In genomic region chr21:32521736-32522360, GRCh38 we compare ENCODE assay signal across 19 cellular contexts.
DNase-seq lines count a peak whose midpoint lies in the region; ATAC-seq, FAIRE-seq and TF ChIP-seq lines count a peak whose summit lies in the region.
"Had no signal": no experiment of that assay in that cellular context is flagged by ENCODE, and none has a peak within 500 bp of the region (broad histone marks: within the 10 kb centered on the region; RNA-seq: fewer than 3 reads in every experiment).

No MANE protein-coding gene starts in this region.

- no peak overlapping the region for H3K23ac ChIP-seq in H1 (ENCODE audit: insufficient read length)

- peak overlapping the region; percentile 37 for H4K91ac ChIP-seq in H1 (replicated peaks; ENCODE audit: insufficient read length, low read length)

- intact Hi-C loops in thyroid gland (cut with DNase I): no loop called here

- no peak for FAIRE-seq in H1 (lab: Jason Lieb, UNC)
- FAIRE-seq: RCC 7860 had no signal

- no peak for TF ChIP-seq EP300 in H1 (IDR thresholded peaks at IDR 0.05; ENCODE audit: borderline replicate concordance in 1 of 2, low read depth in 2 of 2, low read length in 2 of 2)

- H3K4me1 ChIP-seq in H1 (replicated peaks in 1 of 4; ENCODE audit: control insufficient read depth in 3 of 4, insufficient read depth in 4 of 4, low read length in 3 of 4) (peaks cover 0 to 18% (median 7%) of the 10 kb centered on the region in 4 experiments; a peak in 5 of 7 replicates), thyroid gland (peaks cover 0 to 22% of the 10 kb centered on the region in 2 donors)

- H3K4me3 ChIP-seq in H1 (ENCODE audit: extremely low read depth in 1 of 4, insufficient read depth in 2 of 4, low read depth in 3 of 4, low read length in 4 of 4) (no peak overlapping the region), thyroid gland (replicated peaks in 1 of 3) (no peak overlapping the region), MG63 (no peak overlapping the region)
- H3K4me3 ChIP-seq: cardiac muscle cell had no signal

- peak overlapping the region; percentile 16; the same call in 1 of the 2 replicates for H2BK5ac ChIP-seq in H1 (ENCODE audit: low read depth, low read length)

- DNase-seq in RWPE1 (ENCODE audit: low spot score): no peak
- no peak for DNase-seq in H1 (ENCODE audit: low read depth in 1 of 2, low spot score in 2 of 2)
- DNase-seq in mesenteric fat pad (ENCODE audit: low spot score): peak; percentile 82
- DNase-seq in thyroid gland: no peak
- DNase-seq in naive thymus-derived CD8-positive, alpha-beta T cell: no peak
- DNase-seq in inferior parietal cortex (ENCODE audit: extremely low spot score): no peak
- no peak for DNase-seq in GF-D8 (lab: John Stamatoyannopoulos, UW)
- DNase-seq in MG63: no peak
- DNase-seq: activated CD4-positive, alpha-beta T cell treated with anti-CD3 and anti-CD28 coated beads, Interleukin-2, amount 50 U/mL, for 48 hours; activated gamma-delta T cell treated with Interleukin-2 at 50 U/mL for 16 hours; CD4-positive, alpha-beta T cell; GDM1; NCI-H1092; NCI-H510A; stimulated activated CD4-positive, alpha-beta T cell treated with anti-CD3 and anti-CD28 coated beads, Interleukin-2, amount 100 ng/mL, for 24 hours had no signal

- H2BK120ac ChIP-seq in H1 (replicated peaks; ENCODE audit: low read depth, low read length): no peak overlapping the region

- no peak for ATAC-seq in naive thymus-derived CD8-positive, alpha-beta T cell

- no peaks in the 10 kb centered on the region for H3K79me2 ChIP-seq in H1 (ENCODE audit: control insufficient read depth in 1 of 2, insufficient read depth in 2 of 2, low read length in 2 of 2)

- peak overlapping the region; percentile 48; the same call in 1 of the 2 replicates for H3K18ac ChIP-seq in H1 (ENCODE audit: extremely low read depth, low read length)

- no peaks in the 10 kb centered on the region for H4K20me1 ChIP-seq in H1 (replicated peaks in 1 of 2; ENCODE audit: control insufficient read depth in 1 of 2, insufficient read depth in 2 of 2, low read length in 2 of 2)

- no peak overlapping the region for H3K4me3 Mint-ChIP-seq in naive thymus-derived CD8-positive, alpha-beta T cell
- H3K4me3 Mint-ChIP-seq: CD4-positive, alpha-beta T cell; memory B cell; stimulated activated naive CD8-positive, alpha-beta T cell treated with anti-CD3 and anti-CD28 coated beads, Interleukin-15, Interleukin-2, amounts not matched to agents 100 ng/mL and 50 ng/mL, for 24 hours had no signal

- H2AFZ ChIP-seq in H1 (ENCODE audit: low read length): no peak overlapping the region

- H3K27ac ChIP-seq in RWPE1 (peak overlapping the region; percentile 33), H1 (ENCODE audit: low read depth, low read length) (no peak overlapping the region), thyroid gland (peak overlapping the region in 2 of 3 donors; percentile 69 to 77)
- H3K27ac ChIP-seq: cardiac muscle cell had no signal

- H3K79me1 ChIP-seq in H1 (ENCODE audit: low read depth, low read length): no peaks in the 10 kb centered on the region; the same call in 1 of the 2 replicates

- H3K9me3 ChIP-seq in H1 (ENCODE audit: insufficient read depth in 2 of 2, low read depth in 1 of 2, low read length in 1 of 2) (no peaks in the 10 kb centered on the region), thyroid gland (no peaks in the 10 kb centered on the region), MG63 (peaks cover 10% of the 10 kb centered on the region)

- no peak overlapping the region for H3K27ac Mint-ChIP-seq in naive thymus-derived CD8-positive, alpha-beta T cell
- H3K27ac Mint-ChIP-seq: CD4-positive, alpha-beta T cell; memory B cell; stimulated activated naive CD8-positive, alpha-beta T cell treated with anti-CD3 and anti-CD28 coated beads, Interleukin-15, Interleukin-2, amounts not matched to agents 100 ng/mL and 50 ng/mL, for 24 hours had no signal

- H3K4ac ChIP-seq in H1 (replicated peaks; ENCODE audit: insufficient read length, low read depth, low read length): no peak overlapping the region

- POLR2A ChIA-PET in RWPE1 (lab: Yijun Ruan, JAX; ENCODE audit: low non-redundant PET) (no interaction called here), H1 (lab: Charles Lee; ENCODE audit: partially characterized antibody) (interaction anchor here (0.9 to 1.2 kb wide), 2 partner anchors 39 to 40 kb away, joined by 3 to 4 read pairs; no protein-coding TSS in a partner anchor)
- POLR2A ChIA-PET in naive thymus-derived CD8-positive, alpha-beta T cell (lab: Charles Lee): no interaction called here

- WGBS in H1 (ENCODE audit: extremely low coverage in 1 of 2, insufficient coverage in 1 of 2, insufficient read length in 1 of 2, insufficient replicate concordance in 2 of 2, low coverage in 1 of 2, low lambda C conversion rate in 2 of 2, missing lambda C conversion rate in 1 of 2), 2 experiments: 83% methylated on average over 8 of the region's 8 CpGs; no CpG with 5 or more reads in 1 of the 2 experiments
- WGBS in thyroid gland, 2 donors: 61 to 85% methylated on average over 7 to 8 of the region's 8 CpGs

- no peak overlapping the region; the same call in 1 of the 2 replicates for H4K8ac ChIP-seq in H1 (ENCODE audit: extremely low read depth, insufficient read depth, low read length)

- H3K36me3 ChIP-seq in H1 (ENCODE audit: control insufficient read depth in 2 of 4, insufficient read depth in 4 of 4, low read length in 3 of 4): no peaks in the 10 kb centered on the region
- no peaks in the 10 kb centered on the region for H3K36me3 ChIP-seq in thyroid gland
- no peaks in the 10 kb centered on the region for H3K36me3 ChIP-seq in MG63
- H3K36me3 ChIP-seq: cardiac muscle cell had no signal

- no peak overlapping the region for H3K9ac ChIP-seq in H1 (replicated peaks in 1 of 4; ENCODE audit: extremely low read depth in 1 of 4, low read depth in 3 of 4, low read length in 3 of 4)

- no peak for TF ChIP-seq RAD21 in H1 (IDR thresholded peaks at IDR 0.05 in 1 of 2, conservative IDR thresholded peaks at IDR 0.05 in 1 of 2; ENCODE audit: low read depth in 2 of 2, low read length in 2 of 2)

- H3K27me3 Mint-ChIP-seq in naive thymus-derived CD8-positive, alpha-beta T cell: no peaks in the 10 kb centered on the region
- H3K27me3 Mint-ChIP-seq: CD4-positive, alpha-beta T cell; stimulated activated naive CD8-positive, alpha-beta T cell treated with anti-CD3 and anti-CD28 coated beads, Interleukin-15, Interleukin-2, amounts not matched to agents 100 ng/mL and 50 ng/mL, for 24 hours had no signal

- H2BK15ac ChIP-seq in H1 (ENCODE audit: low read length): peak overlapping the region; percentile 92

- no peaks in the 10 kb centered on the region for H3K27me3 ChIP-seq in H1 (replicated peaks in 1 of 4; ENCODE audit: control insufficient read depth in 3 of 4, extremely low read depth in 1 of 4, insufficient read depth in 3 of 4, low read length in 3 of 4)
- H3K27me3 ChIP-seq in thyroid gland: no peaks in the 10 kb centered on the region
- no peaks in the 10 kb centered on the region for H3K27me3 ChIP-seq in MG63
- H3K27me3 ChIP-seq: cardiac muscle cell had no signal

- H2AK5ac ChIP-seq in H1 (ENCODE audit: low read depth, low read length): 0 out of 2 replicates have a peak overlapping the region, but pooled peaks have one; percentile 5

- H3K36me3 Mint-ChIP-seq in naive thymus-derived CD8-positive, alpha-beta T cell: peaks cover 0 to 9% (median 0%) of the 10 kb centered on the region in 3 donors
- H3K36me3 Mint-ChIP-seq: memory B cell had no signal

- CTCF ChIA-PET in RWPE1 (lab: Yijun Ruan, JAX) (interaction anchor here (0.6 to 1.0 kb wide), 4 partner anchors 16 to 117 kb away, joined by 4 to 6 read pairs (median 5); no protein-coding TSS in a partner anchor), H1 (lab: Charles Lee; ENCODE audit: partially characterized antibody) (interaction anchor here (0.7 to 1.6 kb wide), 8 partner anchors 12 to 120 kb away, joined by 3 to 5 read pairs (median 4); no protein-coding TSS in a partner anchor)

- no peak for TF ChIP-seq CTCF in RWPE1 (conservative IDR thresholded peaks at IDR 0.05; ENCODE audit: low read depth)
- no peak for TF ChIP-seq CTCF in H1 (IDR thresholded peaks at IDR 0.05; ENCODE audit: control extremely low read depth in 1 of 3, insufficient read depth in 1 of 3, low read depth in 1 of 3, low read length in 3 of 3)
- no peak for TF ChIP-seq CTCF in thyroid gland (IDR thresholded peaks at IDR 0.05)

- H2BK20ac ChIP-seq in H1 (ENCODE audit: low read length): no peak overlapping the region

- H3K9me3 Mint-ChIP-seq in naive thymus-derived CD8-positive, alpha-beta T cell: peaks cover 0 to 4% (median 0%) of the 10 kb centered on the region in 9 donors
- H3K9me3 Mint-ChIP-seq: CD4-positive, alpha-beta T cell; stimulated activated naive CD8-positive, alpha-beta T cell treated with anti-CD3 and anti-CD28 coated beads, Interleukin-15, Interleukin-2, amounts not matched to agents 100 ng/mL and 50 ng/mL, for 24 hours had no signal

- peak overlapping the region; percentile 60; the same call in 1 of the 2 replicates for H2BK12ac ChIP-seq in H1 (ENCODE audit: low read depth, low read length)

- no peak overlapping the region for H3K56ac ChIP-seq in H1 (replicated peaks; ENCODE audit: insufficient read length, low read depth, low read length)

- no peak overlapping the region for H4K5ac ChIP-seq in H1 (ENCODE audit: insufficient read length, low read depth, low read length)

- no peak for TF ChIP-seq POLR2A in H1 (IDR thresholded peaks at IDR 0.05; ENCODE audit: control extremely low read depth in 1 of 2, low read depth in 2 of 2, low read length in 2 of 2)
- no peak for TF ChIP-seq POLR2A in thyroid gland (IDR thresholded peaks at IDR 0.05)

- peaks cover 0 to 16% (median 5%) of the 10 kb centered on the region in 4 donors for H3K4me1 Mint-ChIP-seq in naive thymus-derived CD8-positive, alpha-beta T cell
- H3K4me1 Mint-ChIP-seq: memory B cell had no signal

- H3K23me2 ChIP-seq in H1 (ENCODE audit: low read depth, low read length): no peaks in the 10 kb centered on the region; the same call in 1 of the 2 replicates

- H3K4me2 ChIP-seq in H1 (ENCODE audit: insufficient read depth in 1 of 2, low read depth in 2 of 2, low read length in 2 of 2): no peak overlapping the region

- no peak overlapping the region for H3K14ac ChIP-seq in H1 (ENCODE audit: insufficient read length)

TF ChIP-seq in H1, 55 proteins besides CTCF, POLR2A, EP300 and RAD21 (continues in another document):
- TF ChIP-seq YY1 (IDR thresholded peaks at IDR 0.05; ENCODE audit: low read depth, low read length): no peak
- TF ChIP-seq TEAD4 (IDR thresholded peaks at IDR 0.05; ENCODE audit: low read depth, low read length): no peak
- no peak for TF ChIP-seq POLR2AphosphoS5 (IDR thresholded peaks at IDR 0.05; ENCODE audit: low read depth, low read length)
- TF ChIP-seq KDM1A (IDR thresholded peaks at IDR 0.05; ENCODE audit: borderline replicate concordance, low read length): no peak
- no peak for TF ChIP-seq CHD1 (IDR thresholded peaks at IDR 0.05; ENCODE audit: low read depth, low read length)
- no peak for TF ChIP-seq JUND (IDR thresholded peaks at IDR 0.05; ENCODE audit: low read length)
- no peak for TF ChIP-seq NRF1 (IDR thresholded peaks at IDR 0.05; ENCODE audit: low read depth, low read length)
- TF ChIP-seq SIX5 (IDR thresholded peaks at IDR 0.05; ENCODE audit: low read depth, low read length): no peak
